Comparison of ENCODE assay signal across 1 cellular context in genomic region chr15:69298697-69299441, GRCh38.
TF ChIP-seq lines count a peak whose summit lies in the region.

Gene PAQR5 (plus strand): TSS chr15:69298912. CDS start chr15:69360081, 61,169 bp downstream.

TF ChIP-seq in IMR-90, 13 proteins besides CTCF, POLR2A, EP300 and RAD21 (continued from another document):
- TF ChIP-seq ELK1 (IDR thresholded peaks at IDR 0.05; ENCODE audit: borderline replicate concordance, low read depth, low read length) (no peak), USF2 (IDR thresholded peaks at IDR 0.05; ENCODE audit: low read depth, low read length) (peak; percentile 77), BHLHE40 (IDR thresholded peaks at IDR 0.05; ENCODE audit: low read depth, low read length) (peak; percentile 77)
TF ChIP-seq in IMR-90: peak in this region for 3.
